ENCODE assay signal across 13 cellular contexts in the genomic region with DNA sequence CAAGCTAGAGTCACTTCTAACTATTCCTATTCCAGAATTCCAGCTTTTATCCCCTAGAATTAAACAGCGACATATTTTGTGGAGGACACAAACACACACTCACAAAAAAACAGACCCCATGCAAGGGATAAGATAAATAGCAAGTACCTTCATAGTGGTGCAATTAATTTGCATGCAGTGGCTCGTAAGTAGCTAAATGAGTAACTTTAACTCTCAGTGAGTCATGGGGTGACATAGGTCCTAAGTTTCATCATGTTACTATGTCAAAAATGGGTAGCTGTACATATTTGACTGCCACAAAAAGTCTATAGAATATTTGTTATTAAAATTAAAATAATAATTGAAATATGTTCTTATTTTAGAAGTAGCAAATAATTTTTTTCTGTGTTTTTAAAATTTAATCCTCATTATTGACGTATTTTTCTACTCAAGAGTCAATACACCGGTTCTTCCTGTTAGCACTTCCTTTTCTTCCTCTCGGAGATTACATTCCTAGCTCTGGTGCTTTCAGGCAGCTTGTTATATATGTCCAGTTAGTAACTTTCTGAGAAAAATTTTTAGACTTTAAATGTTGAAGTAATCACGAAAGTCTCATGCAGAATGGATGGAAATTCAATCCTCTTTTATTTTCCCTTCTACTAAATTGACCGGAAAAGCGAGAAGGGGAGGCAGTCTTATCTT.
DNase-seq lines count a peak whose midpoint lies in the region; ATAC-seq and TF ChIP-seq lines count a peak whose summit lies in the region.
"Had no signal": no experiment of that assay in that cellular context is flagged by ENCODE, and none has a peak within 500 bp of the region (broad histone marks: within the 10 kb centered on the region; RNA-seq: fewer than 3 reads in every experiment).

No MANE protein-coding gene starts in this region.

- no peak for TF ChIP-seq CTCF in GM10248 (IDR thresholded peaks at IDR 0.05; ENCODE audit: control extremely low read depth, extremely low read depth, low read depth, missing control alignments)

- POLR2A ChIA-PET in GM10248 (lab: Yijun Ruan, JAX) = no interaction called here

- CTCF ChIA-PET in GM10248 (lab: Yijun Ruan, JAX) = interaction anchor here (0.9 to 2.7 kb wide), 8 partner anchors 7 to 90 kb away, joined by 3 to 8 read pairs (median 3); no protein-coding TSS in a partner anchor

- ATAC-seq in GM19324 (IDR thresholded peaks at IDR 0.05; ENCODE audit: low FRiP score, unreplicated experiment) (peak; percentile 77), HG02571 (IDR thresholded peaks at IDR 0.05; ENCODE audit: unreplicated experiment) (peak; percentile 93), HG03457 (IDR thresholded peaks at IDR 0.05; ENCODE audit: unreplicated experiment) (peak; percentile 92)
- ATAC-seq: naive thymus-derived CD8-positive, alpha-beta T cell had no signal

- DNase-seq in iris pigment epithelial cell (ENCODE audit: low read depth) (peak; percentile 38), GM10248 (ENCODE audit: extremely low spot score) (no peak), globus pallidus (ENCODE audit: low spot score) (no peak)
- DNase-seq in activated CD4-positive, alpha-beta T cell treated with anti-CD3 and anti-CD28 coated beads, Interleukin-2, amount 50 U/mL, for 4 hours = no peak
- DNase-seq: activated CD4-positive, CD25-positive, alpha-beta regulatory T cell treated with anti-CD3 and anti-CD28 coated beads, Interleukin-2, amount 50 U/mL, for 72 hours; endodermal cell; glutamatergic neuron; Kasumi-1; naive thymus-derived CD8-positive, alpha-beta T cell; NCI-H2171 had no signal
